Comparison of ENCODE assay signal across 8 cellular contexts in genomic region chr19:58386166-58386575, GRCh38. TPM values are rescaled to one million over a fixed set of nuclear protein-coding genes. Genes with fewer than 3 reads are reported as not detected.
DNase-seq lines count a peak whose midpoint lies in the region; ATAC-seq and TF ChIP-seq lines count a peak whose summit lies in the region.

No MANE protein-coding gene starts in this region.

- H3F3A ChIP-seq in neural cell (ENCODE audit: insufficient read depth, low read length, poor library complexity, severe bottlenecking) = peaks cover 4% of the 10 kb centered on the region

- H3K4me1 ChIP-seq in OCI-LY7 (ENCODE audit: insufficient read depth, low read length, poor library complexity, severe bottlenecking) = peaks cover 42% of the 10 kb centered on the region
- peaks cover 13% of the 10 kb centered on the region for H3K4me1 ChIP-seq in endodermal cell (ENCODE audit: control insufficient read depth, insufficient read depth, low read length)

- TF ChIP-seq EP300 in neural cell (conservative IDR thresholded peaks at IDR 0.05; ENCODE audit: poor library complexity, severe bottlenecking) = no peak

- peaks cover 18% of the 10 kb centered on the region for H3K4me1 Mint-ChIP-seq in endodermal cell

- peak overlapping the region; percentile 93 for H3K4me2 ChIP-seq in OCI-LY7 (ENCODE audit: low read length)
- H3K4me2 ChIP-seq in neural cell (ENCODE audit: low read length) = peak overlapping the region; percentile 91

- intact Hi-C loops in OCI-LY7 (cut with micrococcal nuclease; ENCODE audit: unreplicated experiment) = no loop called here

- no peak for DNase-seq in AG04449 (ENCODE audit: low read depth, low spot score)
- DNase-seq in OCI-LY7 (ENCODE audit: low spot score) = no peak
- no peak for DNase-seq in endodermal cell
- no peak for DNase-seq in RPMI8226
- no peak for DNase-seq in NCI-H187 (lab: John Stamatoyannopoulos, UW)
- DNase-seq in kidney glomerular epithelial cell (lab: John Stamatoyannopoulos, UW) = no peak

- peaks cover 25% of the 10 kb centered on the region for H3K36me3 Mint-ChIP-seq in endodermal cell (ENCODE audit: low read depth)

- H3K36me3 ChIP-seq in OCI-LY7 (ENCODE audit: insufficient read depth, low read length) (peaks cover 37% of the 10 kb centered on the region), endodermal cell (ENCODE audit: control insufficient read depth, insufficient read depth, low read length) (peaks cover 30% of the 10 kb centered on the region), neural cell (ENCODE audit: insufficient read depth, low read length) (no peaks in the 10 kb centered on the region)

- H3K4me3 ChIP-seq in AG04449 (ENCODE audit: low read depth, low read length) (peak overlapping the region; percentile 86), OCI-LY7 (ENCODE audit: low read depth, low read length, poor library complexity, severe bottlenecking) (peak overlapping the region; percentile 100), endodermal cell (ENCODE audit: low read length) (peak overlapping the region; percentile 99), neural cell (ENCODE audit: low read length) (peak overlapping the region; percentile 77)

- 2 to 3% methylated on average over 21 to 28 of the region's 29 CpGs for WGBS in endodermal cell (ENCODE audit: insufficient coverage in 1 of 2, insufficient read length in 1 of 2), 2 experiments

- no peak for TF ChIP-seq CTCF in AG04449 (IDR thresholded peaks at IDR 0.05; ENCODE audit: insufficient read depth, low read length, missing control alignments)
- no peak for TF ChIP-seq CTCF in OCI-LY7 (conservative IDR thresholded peaks at IDR 0.05; ENCODE audit: low read length)
- TF ChIP-seq CTCF in endodermal cell (conservative IDR thresholded peaks at IDR 0.05) = no peak
- no peak for TF ChIP-seq CTCF in neural cell (IDR thresholded peaks at IDR 0.05; ENCODE audit: poor library complexity, severe bottlenecking)

- H4K20me1 ChIP-seq in OCI-LY7 (ENCODE audit: insufficient read depth, low read length) = peaks cover 23% of the 10 kb centered on the region
- no peaks in the 10 kb centered on the region for H4K20me1 ChIP-seq in neural cell (ENCODE audit: insufficient read depth)

- peak overlapping the region; percentile 78 for H3K27ac ChIP-seq in OCI-LY7 (ENCODE audit: low read depth, low read length, poor library complexity, severe bottlenecking)
- H3K27ac ChIP-seq in endodermal cell (ENCODE audit: low read depth, low read length) = peak overlapping the region; percentile 98
- H3K27ac ChIP-seq in neural cell (ENCODE audit: low read length) = peak overlapping the region; percentile 95

- H3K9me2 ChIP-seq in OCI-LY7 (ENCODE audit: insufficient read depth, low read length) (no peaks in the 10 kb centered on the region), neural cell (ENCODE audit: insufficient read depth, low read length) (no peaks in the 10 kb centered on the region)

- ATAC-seq in GM21360 (IDR thresholded peaks at IDR 0.05; ENCODE audit: unreplicated experiment) = peak; percentile 2

- H2AFZ ChIP-seq in OCI-LY7 (ENCODE audit: low read length) = peak overlapping the region; percentile 34; the same call in 1 of the 2 replicates
- H2AFZ ChIP-seq in neural cell (ENCODE audit: low read depth, low read length) = peak overlapping the region; percentile 78

- H3K27me3 ChIP-seq in endodermal cell (ENCODE audit: control insufficient read depth, insufficient read depth, low read length, poor library complexity, severe bottlenecking) (no peaks in the 10 kb centered on the region), neural cell (ENCODE audit: insufficient read depth, low read depth, low read length) (no peaks in the 10 kb centered on the region)

- no peak for TF ChIP-seq RAD21 in neural cell (conservative IDR thresholded peaks at IDR 0.05)

- peak overlapping the region; percentile 96 for H3K4me3 Mint-ChIP-seq in endodermal cell

- H3K27ac Mint-ChIP-seq in endodermal cell = peak overlapping the region; percentile 97

- H3K79me2 ChIP-seq in OCI-LY7 (ENCODE audit: insufficient read depth, low read depth, low read length) = peaks cover 42% of the 10 kb centered on the region
- H3K79me2 ChIP-seq in neural cell (replicated peaks; ENCODE audit: insufficient read depth, low read length) = peaks cover 20% of the 10 kb centered on the region

- POLR2A ChIA-PET in AG04449 (lab: Yijun Ruan, JAX) = interaction anchor here (0.6 to 0.7 kb wide), 2 partner anchors 240 to 364 kb away, joined by 3 read pairs; no protein-coding TSS in a partner anchor
- POLR2A ChIA-PET in OCI-LY7 (lab: Charles Lee) = no interaction called here

- H3K9ac ChIP-seq in endodermal cell (ENCODE audit: extremely low read depth, low read length, poor library complexity, severe bottlenecking) = peak overlapping the region; percentile 91
- peak overlapping the region; percentile 92 for H3K9ac ChIP-seq in neural cell (ENCODE audit: low read length)

- H3K9me3 Mint-ChIP-seq in endodermal cell = no peaks in the 10 kb centered on the region

- H3K9me3 ChIP-seq in OCI-LY7 (ENCODE audit: low read length) (no peaks in the 10 kb centered on the region), endodermal cell (ENCODE audit: control insufficient read depth, low read length) (no peaks in the 10 kb centered on the region), neural cell (ENCODE audit: low read length) (no peaks in the 10 kb centered on the region)

- BruUV-seq in OCI-LY7 (replicated peaks; lab: Mats Ljungman, UMichigan) = no TSS peak

- CTCF ChIA-PET in AG04449 (lab: Yijun Ruan, JAX) (no interaction called here), OCI-LY7 (lab: Charles Lee; ENCODE audit: unreplicated experiment) (no interaction called here)

- H3K27me3 Mint-ChIP-seq in endodermal cell (ENCODE audit: insufficient read depth) = no peaks in the 10 kb centered on the region

TF ChIP-seq in neural cell, 6 proteins besides CTCF, POLR2A, EP300 and RAD21:
- TF ChIP-seq REST (IDR thresholded peaks at IDR 0.05; ENCODE audit: borderline replicate concordance) (no peak), SMC3 (conservative IDR thresholded peaks at IDR 0.05; ENCODE audit: poor library complexity) (no peak), MXI1 (conservative IDR thresholded peaks at IDR 0.05; ENCODE audit: poor library complexity, severe bottlenecking) (no peak), POLR2AphosphoS5 (IDR thresholded peaks at IDR 0.05) (no peak), TAF1 (IDR thresholded peaks at IDR 0.05; ENCODE audit: low read depth) (no peak), EZH2 (IDR thresholded peaks at IDR 0.05; ENCODE audit: borderline replicate concordance, insufficient read depth, low read length, poor library complexity, severe bottlenecking) (no peak)
TF ChIP-seq in neural cell: peak in this region for 0.

RNA-seq across cellular contexts. Expression of gene RPS5, which starts 0.9 kb away (rescaled TPM):
- total RNA-seq in OCI-LY7 (2014; rRNA removed; shearing (Covaris generic)) = 3,315 and 3,333 TPM in 2 replicates
- total RNA-seq in OCI-LY7 (2022) (1,573 and 1,607 TPM in 2 replicates), endodermal cell (1,000 to 10,000 TPM in 1 of 2 donors, 100 to 1,000 TPM in 1; 896 to 1,039 TPM)
- 1,332 TPM for polyA plus RNA-seq in endodermal cell (2013, experiment 1 of 2)
- polyA plus RNA-seq in endodermal cell (2013, experiment 2 of 2) = 1,223 TPM
- polyA plus RNA-seq in neural cell = 1,461 and 1,514 TPM in 2 replicates
- polyA minus RNA-seq in neural cell = 609 and 649 TPM in 2 replicates

RNA-seq across cellular contexts. Expression of gene ZNF837, which starts 5.3 kb away (rescaled TPM):
- total RNA-seq in OCI-LY7 (2014; rRNA removed; shearing (Covaris generic)) = 1.8 and 3.0 TPM in 2 replicates
- total RNA-seq in OCI-LY7 (2022) (5.3 and 5.8 TPM in 2 replicates), endodermal cell (1 to 10 TPM; 3.1 to 3.8 TPM)
- polyA plus RNA-seq in endodermal cell (2013, experiment 1 of 2) = 3.6 TPM
- polyA plus RNA-seq in endodermal cell (2013, experiment 2 of 2) = 2.3 TPM
- 4.5 and 9.8 TPM in 2 replicates for polyA plus RNA-seq in neural cell
- 5.1 and 9.3 TPM in 2 replicates for polyA minus RNA-seq in neural cell

RNA-seq across cellular contexts. Expression of gene RNF225, which starts 9.3 kb away (rescaled TPM):
- 0.75 and 2.1 TPM in 2 replicates for total RNA-seq in OCI-LY7 (2014; rRNA removed; shearing (Covaris generic))
- total RNA-seq in OCI-LY7 (2022) (0.77 and 1.7 TPM in 2 replicates), endodermal cell (under 1 TPM; 0.82 to 0.92 TPM)
- polyA plus RNA-seq in endodermal cell (2013, experiment 1 of 2) = not detected
- polyA plus RNA-seq in endodermal cell (2013, experiment 2 of 2) = not detected
- not detected in 2 replicates for polyA plus RNA-seq in neural cell
- not detected in 2 replicates for polyA minus RNA-seq in neural cell

RNA-seq across cellular contexts. Expression of gene ZNF584, which starts 22.3 kb away (rescaled TPM):
- total RNA-seq in OCI-LY7 (2014; rRNA removed; shearing (Covaris generic)) = 9.8 and 12.4 TPM in 2 replicates
- total RNA-seq in OCI-LY7 (2022) (7.6 and 10.4 TPM in 2 replicates), endodermal cell (10 to 100 TPM; 10.3 to 14.8 TPM)
- polyA plus RNA-seq in endodermal cell (2013, experiment 1 of 2) = 9.5 TPM
- 10.8 TPM for polyA plus RNA-seq in endodermal cell (2013, experiment 2 of 2)
- polyA plus RNA-seq in neural cell = 17.9 and 29.6 TPM in 2 replicates
- polyA minus RNA-seq in neural cell = 33.8 and 38.7 TPM in 2 replicates

RNA-seq across cellular contexts. Expression of gene ZNF497, which starts 23.6 kb away (rescaled TPM):
- 2.8 and 3.6 TPM in 2 replicates for total RNA-seq in OCI-LY7 (2014; rRNA removed; shearing (Covaris generic))
- 4.5 and 6.1 TPM in 2 replicates for total RNA-seq in OCI-LY7 (2022)
- 1 to 10 TPM; 5.2 to 5.9 TPM for total RNA-seq in endodermal cell
- polyA plus RNA-seq in endodermal cell (2013, experiment 1 of 2) = 5.0 TPM
- polyA plus RNA-seq in endodermal cell (2013, experiment 2 of 2) = 4.1 TPM
- 13.7 and 18.4 TPM in 2 replicates for polyA plus RNA-seq in neural cell
- polyA minus RNA-seq in neural cell = 18.8 and 19.7 TPM in 2 replicates
